ENCODE assay signal across 1 cellular context in the genomic region with DNA sequence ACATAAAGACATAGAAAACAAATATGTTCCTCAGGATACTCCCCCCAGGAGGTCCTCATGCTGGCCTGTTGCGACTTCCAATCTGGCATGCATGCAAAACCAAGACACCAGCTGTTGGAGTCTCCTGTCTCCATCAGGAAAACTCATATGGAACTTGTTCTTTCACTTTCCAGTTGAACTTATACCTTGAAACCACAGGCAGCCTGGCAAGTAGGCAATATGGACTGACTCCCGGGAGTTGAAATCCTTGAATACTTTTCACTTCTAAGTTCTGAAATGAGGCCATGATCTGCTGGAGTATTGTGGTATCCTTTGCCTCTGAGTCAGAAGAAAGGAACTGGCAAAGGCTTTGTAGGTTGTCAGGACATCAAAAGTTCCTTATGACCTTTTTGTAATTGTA.
TF ChIP-seq lines count a peak whose summit lies in the region.

No MANE protein-coding gene starts in this region.

TF ChIP-seq in SK-N-SH, 30 proteins besides CTCF, POLR2A, EP300 and RAD21 (continued from another document):
- TF ChIP-seq, protein P1, sequence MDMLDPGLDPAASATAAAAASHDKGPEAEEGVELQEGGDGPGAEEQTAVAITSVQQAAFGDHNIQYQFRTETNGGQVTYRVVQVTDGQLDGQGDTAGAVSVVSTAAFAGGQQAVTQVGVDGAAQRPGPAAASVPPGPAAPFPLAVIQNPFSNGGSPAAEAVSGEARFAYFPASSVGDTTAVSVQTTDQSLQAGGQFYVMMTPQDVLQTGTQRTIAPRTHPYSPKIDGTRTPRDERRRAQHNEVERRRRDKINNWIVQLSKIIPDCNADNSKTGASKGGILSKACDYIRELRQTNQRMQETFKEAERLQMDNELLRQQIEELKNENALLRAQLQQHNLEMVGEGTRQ (IDR thresholded peaks at IDR 0.05; ENCODE audit: borderline replicate concordance, low read depth, low read length), result no peak
- TF ChIP-seq, protein P2, sequence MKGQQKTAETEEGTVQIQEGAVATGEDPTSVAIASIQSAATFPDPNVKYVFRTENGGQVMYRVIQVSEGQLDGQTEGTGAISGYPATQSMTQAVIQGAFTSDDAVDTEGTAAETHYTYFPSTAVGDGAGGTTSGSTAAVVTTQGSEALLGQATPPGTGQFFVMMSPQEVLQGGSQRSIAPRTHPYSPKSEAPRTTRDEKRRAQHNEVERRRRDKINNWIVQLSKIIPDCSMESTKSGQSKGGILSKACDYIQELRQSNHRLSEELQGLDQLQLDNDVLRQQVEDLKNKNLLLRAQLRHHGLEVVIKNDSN (IDR thresholded peaks at IDR 0.05; ENCODE audit: borderline replicate concordance, low read depth), result no peak
